7 cellular contexts compared by ENCODE assay signal in the genomic region with DNA sequence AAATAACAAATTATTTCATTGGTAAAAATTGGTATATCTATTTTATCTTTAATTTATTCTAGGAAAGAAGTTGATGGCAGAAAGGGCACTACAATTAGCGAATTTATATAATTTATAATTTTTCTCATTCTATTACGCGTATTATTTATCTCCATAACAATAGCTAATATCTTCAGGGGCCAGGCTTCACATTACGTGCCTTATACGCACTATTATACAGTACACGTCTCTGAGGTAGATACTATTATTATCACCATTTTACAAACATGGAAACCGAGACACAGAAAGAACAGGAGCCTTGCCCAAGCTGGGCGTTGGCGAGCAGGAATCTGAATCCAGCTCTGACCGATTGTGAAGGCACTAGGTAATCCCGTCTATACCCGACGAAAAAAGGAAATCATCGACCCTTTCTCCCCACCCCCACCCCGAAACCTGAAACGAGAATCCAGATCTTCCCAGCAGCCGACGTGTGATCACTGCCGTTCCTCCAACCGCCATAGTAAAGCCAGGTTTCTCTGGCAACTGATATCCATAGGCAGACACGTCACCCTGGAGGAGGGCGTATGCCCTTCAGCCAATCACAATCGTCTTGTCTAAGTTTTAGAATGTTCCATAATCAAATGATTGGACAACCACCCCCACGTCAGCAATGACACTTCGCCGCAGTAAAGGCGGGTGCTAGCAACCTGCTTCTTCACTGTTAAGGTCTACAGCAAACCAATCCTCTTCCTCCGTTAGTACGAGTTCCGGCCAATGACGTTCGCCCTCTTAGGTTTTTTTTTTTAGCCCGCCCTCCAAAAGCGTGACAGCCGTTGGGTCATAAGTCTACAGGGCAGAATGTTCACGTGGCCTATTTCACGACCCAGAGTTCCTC. TPM values are rescaled to one million over a fixed set of nuclear protein-coding genes. Genes with fewer than 3 reads are reported as not detected.
DNase-seq lines count a peak whose midpoint lies in the region; ATAC-seq, FAIRE-seq and TF ChIP-seq lines count a peak whose summit lies in the region.

A gene with protein sequence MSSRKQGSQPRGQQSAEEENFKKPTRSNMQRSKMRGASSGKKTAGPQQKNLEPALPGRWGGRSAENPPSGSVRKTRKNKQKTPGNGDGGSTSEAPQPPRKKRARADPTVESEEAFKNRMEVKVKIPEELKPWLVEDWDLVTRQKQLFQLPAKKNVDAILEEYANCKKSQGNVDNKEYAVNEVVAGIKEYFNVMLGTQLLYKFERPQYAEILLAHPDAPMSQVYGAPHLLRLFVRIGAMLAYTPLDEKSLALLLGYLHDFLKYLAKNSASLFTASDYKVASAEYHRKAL (minus strand): TSS at position 501 of the 874 bp plus-strand sequence. CDS start 9,672 bp downstream, outside the sequence.

- ATAC-seq in GM18511 (IDR thresholded peaks at IDR 0.05; ENCODE audit: unreplicated experiment): peak; percentile 93
- ATAC-seq in HG03025 (IDR thresholded peaks at IDR 0.05; ENCODE audit: low FRiP score, unreplicated experiment): peak; percentile 87
- peak; percentile 91 for ATAC-seq in GM12878
- peak; percentile 94 for ATAC-seq in sciatic nerve

- RAD21 ChIA-PET in GM12878 (lab: Charles Lee; ENCODE audit: unreplicated experiment): no interaction called here

- no peak for TF ChIP-seq EP300 in GM12878 (IDR thresholded peaks at IDR 0.05; ENCODE audit: borderline replicate concordance in 1 of 2, control insufficient read depth in 1 of 2, low read depth in 2 of 2, low read length in 2 of 2)

- SMC1A ChIA-PET in GM12878 (lab: Charles Lee; ENCODE audit: uncharacterized antibody, unreplicated experiment): interaction anchor here (0.6 to 0.7 kb wide), 2 partner anchors 129 to 1023 kb away, joined by 3 to 4 read pairs; no protein-coding TSS in a partner anchor

- 0 out of 4 replicates have a peak, but pooled peaks cover 0 to 3% of the 10 kb centered on the region in 2 experiments for H3K36me3 ChIP-seq in GM12878 (ENCODE audit: control insufficient read depth in 2 of 2, insufficient read depth in 2 of 2, low read length in 1 of 2)

- no peaks in the 10 kb centered on the region; the same call in 2 of the 3 replicates for H3K9me3 ChIP-seq in GM12878 (replicated peaks; ENCODE audit: control insufficient read depth, insufficient read depth, low read length)

- H3K27ac ChIP-seq in GM12878 (ENCODE audit: control insufficient read depth, insufficient read depth): peak within 1 kb of the TSS; percentile 91

- peak within 1 kb of the TSS; percentile 67; the same call in 1 of the 2 replicates for H3K4me2 ChIP-seq in GM12878 (ENCODE audit: control insufficient read depth, insufficient read depth)

- WGBS in GM12878 (ENCODE audit: insufficient coverage, insufficient replicate concordance, low lambda C conversion rate, missing lambda C conversion rate): 34% methylated on average over 37 of the region's 37 CpGs

- intact Hi-C loops in GM12878 (cut with micrococcal nuclease; ENCODE audit: unreplicated experiment): loop anchor here (1.0 to 5.0 kb wide), 3 partner anchors 57 to 426 kb away; a partner anchor contains a TSS
- intact Hi-C loops in sciatic nerve (cut with DNase I): loop anchor here (10.0 kb wide), 1 partner anchor 128 kb away; no protein-coding TSS in a partner anchor

- peak within 1 kb of the TSS; percentile 83 for H3K9ac ChIP-seq in GM12878 (ENCODE audit: control insufficient read depth, insufficient read depth, low read length)

- H2AFZ ChIP-seq in GM12878 (ENCODE audit: control insufficient read depth, low read depth, low read length): peak within 1 kb of the TSS; percentile 83

- TF ChIP-seq POLR2A in GM12878 (IDR thresholded peaks at IDR 0.05; ENCODE audit: low read depth, low read length): peak; percentile 92

- FAIRE-seq in GM12878 (lab: Jason Lieb, UNC): no peak

- peak within 1 kb of the TSS; percentile 73 for H3K4me3 ChIP-seq in GM12878

- DNase-seq in NCI-H2081 (lab: John Stamatoyannopoulos, UW) (peak; percentile 98 to 100), T1000 (lab: John Stamatoyannopoulos, UW) (peak; percentile 81), GM12878 (ENCODE audit: low read depth, low spot score) (peak; percentile 95), hypothalamus (lab: John Stamatoyannopoulos, UW) (peak in 50 of 51 donors; percentile 13 to 94 (median 75)), sciatic nerve (ENCODE audit: low spot score) (peak; percentile 91)

- peaks cover 26% of the 10 kb centered on the region for H3K79me2 ChIP-seq in GM12878 (ENCODE audit: control insufficient read depth, insufficient read depth, low read length)

- BruUV-seq in GM12878 (replicated peaks; lab: Mats Ljungman, UMichigan): TSS peak; percentile 80

- in situ Hi-C loops in GM12878 (cut with MboI): loop anchor here (10.0 kb wide), 1 partner anchor 468 kb away; a partner anchor contains a TSS

- CTCF ChIA-PET in GM12878 (lab: Yijun Ruan, JAX): interaction anchor here (0.6 kb wide), 1 partner anchor 120 kb away, joined by 3 read pairs; no protein-coding TSS in a partner anchor

- no peak for TF ChIP-seq CTCF in GM12878 (IDR thresholded peaks at IDR 0.05 in 2 of 3, conservative IDR thresholded peaks at IDR 0.05 in 1 of 3; ENCODE audit: control insufficient read depth in 2 of 3, extremely low read depth in 1 of 3, insufficient read depth in 1 of 3, low read depth in 3 of 3, low read length in 3 of 3)

- no peaks in the 10 kb centered on the region for H3K27me3 ChIP-seq in GM12878 (replicated peaks in 1 of 2; ENCODE audit: control insufficient read depth in 2 of 2, insufficient read depth in 2 of 2, low read length in 1 of 2)

- POLR2A ChIA-PET in GM12878 (lab: Charles Lee): interaction anchor here (0.6 to 0.7 kb wide), 5 partner anchors 56 to 709 kb away, joined by 3 to 5 read pairs (median 4); a partner anchor contains a TSS

- no peaks in the 10 kb centered on the region for H3K4me1 ChIP-seq in GM12878 (ENCODE audit: control insufficient read depth, insufficient read depth, low read length)

- TF ChIP-seq RAD21 in GM12878 (IDR thresholded peaks at IDR 0.05; ENCODE audit: insufficient read depth, low read depth, low read length): no peak

- H4K20me1 ChIP-seq in GM12878 (ENCODE audit: control insufficient read depth, insufficient read depth): no peaks in the 10 kb centered on the region

TF ChIP-seq in GM12878, 131 proteins besides CTCF, POLR2A, EP300 and RAD21 (continues in another document):
- no peak; the same call in 1 of the 2 replicates for TF ChIP-seq BMI1 (IDR thresholded peaks at IDR 0.05; ENCODE audit: borderline replicate concordance)
- no peak for TF ChIP-seq SIX5 (IDR thresholded peaks at IDR 0.05; ENCODE audit: low read depth, low read length, severe bottlenecking)
- no peak for TF ChIP-seq JUNB (IDR thresholded peaks at IDR 0.05)
- peak; percentile 86 for TF ChIP-seq SMAD1 (IDR thresholded peaks at IDR 0.05; ENCODE audit: low read depth, partially characterized antibody)
- TF ChIP-seq CBX3 (IDR thresholded peaks at IDR 0.05; ENCODE audit: borderline replicate concordance, low read depth): no peak
- no peak for TF ChIP-seq KAT2A (conservative IDR thresholded peaks at IDR 0.05; ENCODE audit: control insufficient read depth, low read depth, low read length)
- no peak; the same call in 2 of the 3 replicates for TF ChIP-seq POU2F2 (IDR thresholded peaks at IDR 0.05; ENCODE audit: borderline replicate concordance, low read depth, low read length)
- TF ChIP-seq, protein P1, sequence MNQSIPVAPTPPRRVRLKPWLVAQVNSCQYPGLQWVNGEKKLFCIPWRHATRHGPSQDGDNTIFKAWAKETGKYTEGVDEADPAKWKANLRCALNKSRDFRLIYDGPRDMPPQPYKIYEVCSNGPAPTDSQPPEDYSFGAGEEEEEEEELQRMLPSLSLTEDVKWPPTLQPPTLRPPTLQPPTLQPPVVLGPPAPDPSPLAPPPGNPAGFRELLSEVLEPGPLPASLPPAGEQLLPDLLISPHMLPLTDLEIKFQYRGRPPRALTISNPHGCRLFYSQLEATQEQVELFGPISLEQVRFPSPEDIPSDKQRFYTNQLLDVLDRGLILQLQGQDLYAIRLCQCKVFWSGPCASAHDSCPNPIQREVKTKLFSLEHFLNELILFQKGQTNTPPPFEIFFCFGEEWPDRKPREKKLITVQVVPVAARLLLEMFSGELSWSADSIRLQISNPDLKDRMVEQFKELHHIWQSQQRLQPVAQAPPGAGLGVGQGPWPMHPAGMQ (IDR thresholded peaks at IDR 0.05; ENCODE audit: borderline replicate concordance): no peak
- peak; percentile 46; the same call in 1 of the 2 replicates for TF ChIP-seq CHD1 (IDR thresholded peaks at IDR 0.05; ENCODE audit: low read depth, low read length)
- TF ChIP-seq TCF12 (IDR thresholded peaks at IDR 0.05; ENCODE audit: low read depth, low read length): 0 out of 2 replicates have a peak, but pooled peaks have one; percentile 48
- peak; percentile 82; the same call in 1 of the 2 replicates for TF ChIP-seq ZNF384 (IDR thresholded peaks at IDR 0.05; ENCODE audit: borderline replicate concordance, low read depth, low read length)

RNA-seq across cellular contexts. Expression of the gene that starts here (rescaled TPM):
- total RNA-seq in GM12878 (2013; cell fraction: nucleolus; rRNA removed): 77.3 and 78.7 TPM in 2 replicates
- 121 and 154 TPM in 2 replicates for total RNA-seq in GM12878 (2014; rRNA removed)
- total RNA-seq in GM12878 (2014; rRNA removed; fragmentation: Illumina TruSeq; extraction: Trizol): 188 and 189 TPM in 2 replicates
- total RNA-seq in GM12878 (2021): 154 and 167 TPM in 2 replicates
- 132 TPM for polyA plus RNA-seq in GM12878 (2011; ENCODE audit: low read depth)
- polyA plus RNA-seq in GM12878 (2011; rRNA removed): 246 and 326 TPM in 2 replicates
- 119 and 165 TPM in 2 replicates for polyA plus RNA-seq in GM12878 (2011; cell fraction: cytosol; rRNA removed)
- polyA plus RNA-seq in GM12878 (2011; cell fraction: nucleus; rRNA removed): 97.3 and 98.7 TPM in 2 replicates
- 155 and 156 TPM in 2 replicates for polyA plus RNA-seq in GM12878 (2012)
- 311 and 381 TPM in 2 replicates for polyA plus RNA-seq in GM12878 (2014; fragmentation: Illumina TruSeq; extraction: Trizol)
- polyA plus RNA-seq in GM12878 (2014; fragmentation: Nextera tagmentation; extraction: Ambion mirVana): 100 to 1,000 TPM; 118 to 235 TPM
- 119 and 150 TPM in 2 replicates for polyA plus RNA-seq in GM12878 (2014; rRNA removed)
- 100 to 1,000 TPM; 210 to 215 TPM for polyA plus RNA-seq in GM12878 (2016; fragmentation: Nextera tagmentation; extraction: Ambion mirVana)
- 76.2 and 86.8 TPM in 2 replicates for polyA minus RNA-seq in GM12878 (2011; rRNA and poly(A)+ RNA removed)
- 43.0 and 44.2 TPM in 2 replicates for polyA minus RNA-seq in GM12878 (2011; cell fraction: cytosol; rRNA and poly(A)+ RNA removed)
- polyA minus RNA-seq in GM12878 (2011; cell fraction: nucleus; rRNA and poly(A)+ RNA removed): 24.2 and 27.3 TPM in 2 replicates
- total RNA-seq in sciatic nerve: 224 TPM

Comparison
In these comparisons a context has a peak if more than half of its experiments do, and no peak if none do; other contexts are left out.
1. Peak in every context shown above with its lines: DNase-seq, ATAC-seq, H3K4me3 ChIP-seq and H3K27ac ChIP-seq.